26 cellular contexts compared by ENCODE assay signal in genomic region chr6:96803106-96803481, GRCh38. TPM values are rescaled to one million over a fixed set of nuclear protein-coding genes. Genes with fewer than 3 reads are reported as not detected.
"Had no signal": no experiment of that assay in that cellular context is flagged by ENCODE, and none has a peak within 500 bp of the region (broad histone marks: within the 10 kb centered on the region; RNA-seq: fewer than 3 reads in every experiment).

No MANE protein-coding gene starts in this region.

- H3K4me2 ChIP-seq: KMS-11, PC-9 had no signal

- H3K9me3 ChIP-seq: Peyer's patch, SJSA1 had no signal

- H3K4me3 ChIP-seq: PC-9, Peyer's patch, SJSA1, SK-N-MC had no signal

- H3K4me1 ChIP-seq: Peyer's patch, SJSA1 had no signal

- H3K27me3 ChIP-seq: Peyer's patch, SJSA1 had no signal

- DNase-seq: IMR-90, Kasumi-1, MV-4-11, NCI-H1048, NCI-H1105, NCI-H1417, NCI-H1436 treated with DMSO at 0.1 percent for 48 hours, NCI-H1694, NCI-H187 treated with DMSO at 0.1 percent for 48 hours, NCI-H2029 treated with DMSO at 0.1 percent for 48 hours, NCI-H2171 treated with DMSO at 0.1 percent for 48 hours, NCI-H345, NCI-H446 treated with DMSO at 0.1 percent for 48 hours, NCI-H510A treated with DMSO at 0.1 percent for 48 hours, NCI-H526, NCI-H748 treated with DMSO at 0.1 percent for 48 hours, OCI-M1, PC-9, Peyer's patch, Right ventricle myocardium superior, SIG-M5 had no signal

- H3K27ac ChIP-seq: KMS-11, PC-9, Peyer's patch, SJSA1, SK-N-MC had no signal

- H3K9ac ChIP-seq: KMS-11 had no signal

- H2AFZ ChIP-seq: PC-9 had no signal

- H3K36me3 ChIP-seq: Peyer's patch, SJSA1 had no signal

RNA-seq across cellular contexts. Expression of gene GPR63, which starts 34.2 kb away (rescaled TPM):
- total RNA-seq: HT-29, M059J had no signal
